ENCODE assay signal across 19 cellular contexts in genomic region chr1:153310526-153310925, GRCh38. TPM values are rescaled to one million over a fixed set of nuclear protein-coding genes. Genes with fewer than 3 reads are reported as not detected.
DNase-seq lines count a peak whose midpoint lies in the region; ATAC-seq and TF ChIP-seq lines count a peak whose summit lies in the region.
"Had no signal": no experiment of that assay in that cellular context is flagged by ENCODE, and none has a peak within 500 bp of the region (broad histone marks: within the 10 kb centered on the region; RNA-seq: fewer than 3 reads in every experiment).

No MANE protein-coding gene starts in this region.

- H3K4me3 ChIP-seq in right atrium auricular region (no peak overlapping the region), heart right ventricle (no peak overlapping the region), esophagus muscularis mucosa (no peak overlapping the region)
- H3K4me3 ChIP-seq: GM23248 had no signal

- H3K4me1 ChIP-seq in right atrium auricular region (no peaks in the 10 kb centered on the region), heart right ventricle (no peaks in the 10 kb centered on the region), esophagus muscularis mucosa (no peaks in the 10 kb centered on the region)

- WGBS in heart right ventricle, 2 donors: 64 to 71% methylated on average over 7 of the region's 7 CpGs
- 68% methylated on average over 7 of the region's 7 CpGs for WGBS in esophagus muscularis mucosa

- TF ChIP-seq EP300 in esophagus muscularis mucosa (IDR thresholded peaks at IDR 0.05): no peak

- H3K36me3 ChIP-seq in right atrium auricular region: no peaks in the 10 kb centered on the region
- no peaks in the 10 kb centered on the region for H3K36me3 ChIP-seq in heart right ventricle
- no peaks in the 10 kb centered on the region for H3K36me3 ChIP-seq in esophagus muscularis mucosa

- in situ Hi-C loops in KBM-7 (cut with MboI; ENCODE audit: low pct_unique_long_range_greater_than_20kb, low sequenced_read_pairs): no loop called here

- no peak for TF ChIP-seq POLR2A in esophagus muscularis mucosa (IDR thresholded peaks at IDR 0.05; ENCODE audit: low read depth)

- H3K27me3 ChIP-seq in right atrium auricular region (no peaks in the 10 kb centered on the region), heart right ventricle (peaks cover 0 to 19% (median 12%) of the 10 kb centered on the region in 7 donors), esophagus muscularis mucosa (peaks cover 0 to 29% (median 0%) of the 10 kb centered on the region in 4 donors)

- intact Hi-C loops in heart right ventricle (cut with DNase I): no loop called here
- intact Hi-C loops in esophagus muscularis mucosa (cut with DNase I): no loop called here

- H3K27ac ChIP-seq in right atrium auricular region (no peak overlapping the region), heart right ventricle (no peak overlapping the region), esophagus muscularis mucosa (replicated peaks in 1 of 4) (no peak overlapping the region)
- H3K27ac ChIP-seq: GM23248 had no signal

- TF ChIP-seq CTCF in right atrium auricular region (IDR thresholded peaks at IDR 0.05): no peak
- no peak for TF ChIP-seq CTCF in heart right ventricle (IDR thresholded peaks at IDR 0.05)
- TF ChIP-seq CTCF in esophagus muscularis mucosa (IDR thresholded peaks at IDR 0.05): no peak

- ATAC-seq in heart right ventricle (no peak), GM18858 (IDR thresholded peaks at IDR 0.05; ENCODE audit: unreplicated experiment) (no peak)

- DNase-seq in right atrium auricular region (ENCODE audit: low spot score) (peak; percentile 34), heart right ventricle (no peak), CD1c-positive myeloid dendritic cell (ENCODE audit: extremely low spot score) (peak; percentile 23), esophagus muscularis mucosa (ENCODE audit: extremely low spot score) (peak; percentile 78), KBM-7 (no peak)
- DNase-seq: Calu3; CD4-positive, alpha-beta memory T cell; COR-L47; DMS53; DND-41; GM23248; H7; HCEC 1CT had no signal

- H3K9me3 ChIP-seq in right atrium auricular region (no peaks in the 10 kb centered on the region), heart right ventricle (peaks cover 0 to 6% (median 0%) of the 10 kb centered on the region in 11 donors), esophagus muscularis mucosa (peaks cover 0 to 3% (median 0%) of the 10 kb centered on the region in 4 donors)

RNA-seq across cellular contexts. Expression of gene PGLYRP3, which starts 2.2 kb away (rescaled TPM):
- total RNA-seq in right atrium auricular region: not detected
- not detected for total RNA-seq in heart right ventricle
- not detected for polyA plus RNA-seq in heart right ventricle
- total RNA-seq in esophagus muscularis mucosa: not detected
- total RNA-seq: A172; A673; Calu3; CD4-positive, alpha-beta memory T cell; GM23248; H1; H7 had no signal
- polyA plus RNA-seq: BJ; CD14-positive monocyte; CD4-positive, alpha-beta memory T cell; GM23248; H1 had no signal

RNA-seq across cellular contexts. Expression of gene PGLYRP4, which starts 38.1 kb away (rescaled TPM):
- total RNA-seq in right atrium auricular region: not detected
- total RNA-seq in heart right ventricle: not detected
- polyA plus RNA-seq in heart right ventricle: not detected
- total RNA-seq in esophagus muscularis mucosa: not detected
- total RNA-seq: A172; A673; CD4-positive, alpha-beta memory T cell; GM23248; H1; H7 had no signal
- polyA plus RNA-seq: BJ; CD14-positive monocyte; CD4-positive, alpha-beta memory T cell; GM23248; H1 had no signal

RNA-seq across cellular contexts. Expression of gene S100A9, which starts 47.1 kb away (rescaled TPM):
- total RNA-seq in right atrium auricular region: 100 to 1,000 TPM in 1 of 2 donors, 10 to 100 TPM in 1; 65.7 to 199 TPM
- 100 to 1,000 TPM in 3 of 10 donors, 10 to 100 TPM in 6, 1 to 10 TPM in 1; 9.9 to 182 (median 36.0) TPM for total RNA-seq in heart right ventricle
- 100 to 1,000 TPM; 111 to 177 TPM for polyA plus RNA-seq in heart right ventricle
- 100 to 1,000 TPM in 2 of 4 donors, 10 to 100 TPM in 2; 61.2 to 845 (median 119) TPM for total RNA-seq in esophagus muscularis mucosa
- total RNA-seq: A172, A673, GM23248, H1, H7 had no signal
- polyA plus RNA-seq: BJ, GM23248, H1 had no signal

RNA-seq across cellular contexts. Expression of gene LORICRIN, which starts 51.0 kb away (rescaled TPM):
- total RNA-seq in right atrium auricular region: not detected
- total RNA-seq in heart right ventricle: not detected
- not detected for polyA plus RNA-seq in heart right ventricle
- total RNA-seq in esophagus muscularis mucosa: not detected
- total RNA-seq: A172; A673; Calu3; CD4-positive, alpha-beta memory T cell; GM23248; H1; H7 had no signal
- polyA plus RNA-seq: BJ; CD14-positive monocyte; CD4-positive, alpha-beta memory T cell; GM23248; H1 had no signal

Comparison
In these comparisons a context has a peak if more than half of its experiments do, and no peak if none do; other contexts are left out.
1. DNase-seq: peak in right atrium auricular region (single experiment), CD1c-positive myeloid dendritic cell (single experiment) and esophagus muscularis mucosa (single experiment); none in heart right ventricle (0 of 2) and KBM-7 (single experiment).